Comparison of ENCODE assay signal across 8 cellular contexts in genomic region chr13:46052314-46053161, GRCh38. TPM values are rescaled to one million over a fixed set of nuclear protein-coding genes. Genes with fewer than 3 reads are reported as not detected.
DNase-seq lines count a peak whose midpoint lies in the region; ATAC-seq and TF ChIP-seq lines count a peak whose summit lies in the region.

Gene ZC3H13 (minus strand): TSS chr13:46052746. CDS start chr13:46045507, 7,239 bp downstream.

- H3K27me3 ChIP-seq in AG04450 (ENCODE audit: control insufficient read depth, insufficient read depth, low read length) (no peaks in the 10 kb centered on the region), breast epithelium (no peaks in the 10 kb centered on the region), iPS-20b (ENCODE audit: insufficient read depth, low read length) (no peaks in the 10 kb centered on the region)

- peaks cover 0 to 5% of the 10 kb centered on the region in 2 donors for H3K4me1 ChIP-seq in breast epithelium
- H3K4me1 ChIP-seq in iPS-20b (ENCODE audit: insufficient read depth, low read length) = peaks cover 8% of the 10 kb centered on the region

- no peaks in the 10 kb centered on the region for H3K36me3 ChIP-seq in breast epithelium
- H3K36me3 ChIP-seq in iPS-20b (ENCODE audit: insufficient read depth, low read depth, low read length) = no peaks in the 10 kb centered on the region

- CTCF ChIA-PET in AG04450 (lab: Charles Lee) = interaction anchor here (0.6 to 1.6 kb wide), 5 partner anchors 10 to 221 kb away, joined by 3 to 5 read pairs (median 3); no protein-coding TSS in a partner anchor

- ATAC-seq in GM18870 (IDR thresholded peaks at IDR 0.05; ENCODE audit: unreplicated experiment) (peak; percentile 98), HG03135 (IDR thresholded peaks at IDR 0.05; ENCODE audit: unreplicated experiment) (peak; percentile 99)

- intact Hi-C loops in breast epithelium (cut with DNase I; ENCODE audit: low total_unique reads) = no loop called here

- POLR2A ChIA-PET in AG04450 (lab: Yijun Ruan, JAX) = interaction anchor here (0.6 to 0.8 kb wide), 5 partner anchors 12 to 553 kb away, joined by 3 to 4 read pairs (median 3); no protein-coding TSS in a partner anchor

- H3K4me3 ChIP-seq in AG04450 (ENCODE audit: low read depth, low read length) (peak within 1 kb of the TSS; percentile 94), breast epithelium (peak within 1 kb of the TSS; percentile 79 to 91 (median 85)), iPS-20b (ENCODE audit: low read length) (peak within 1 kb of the TSS; percentile 93), skin epidermis (peak within 1 kb of the TSS; percentile 71 to 97 (median 82))

- H3K9ac ChIP-seq in iPS-20b (ENCODE audit: low read depth, low read length) = peak within 1 kb of the TSS; percentile 88

- H3K27ac ChIP-seq in AG04450 (ENCODE audit: low read depth, low read length) (peak within 1 kb of the TSS; percentile 83), VCaP (peak within 1 kb of the TSS; percentile 89), breast epithelium (peak within 1 kb of the TSS; percentile 93 to 97), iPS-20b (ENCODE audit: low read length) (peak within 1 kb of the TSS; percentile 26), skin epidermis (peak within 1 kb of the TSS; percentile 80 to 97 (median 93))

- TF ChIP-seq CTCF in AG04450 (IDR thresholded peaks at IDR 0.05; ENCODE audit: low read depth, low read length) (peak; percentile 50), VCaP (conservative IDR thresholded peaks at IDR 0.05) (peak; percentile 39), breast epithelium (IDR thresholded peaks at IDR 0.05) (peak in 2 of 3 donors; percentile 53 to 68)

- H3K9me3 ChIP-seq in AG04450 (ENCODE audit: control insufficient read depth, insufficient read depth, low read length) = peaks cover 2% of the 10 kb centered on the region; the same call in 1 of the 2 replicates
- H3K9me3 ChIP-seq in breast epithelium = no peaks in the 10 kb centered on the region
- H3K9me3 ChIP-seq in iPS-20b (ENCODE audit: insufficient read depth, low read depth, low read length) = no peaks in the 10 kb centered on the region

- no peak for TF ChIP-seq POLR2A in breast epithelium (IDR thresholded peaks at IDR 0.05)

- peak; percentile 88 for DNase-seq in AG04450 (ENCODE audit: low read depth, low spot score)
- DNase-seq in NCI-H2196 treated with DMSO at 0.1 percent for 48 hours (lab: John Stamatoyannopoulos, UW; ENCODE audit: unreplicated experiment) = peak; percentile 71
- DNase-seq in breast epithelium (ENCODE audit: low spot score in 2 of 2) = peak; percentile 91 to 93

RNA-seq across cellular contexts. Expression of gene ZC3H13, which starts in this region (rescaled TPM):
- polyA plus RNA-seq in AG04450 (2011; rRNA removed) = 10.6 and 14.0 TPM in 2 replicates
- 10.8 and 18.2 TPM in 2 replicates for polyA minus RNA-seq in AG04450 (2011; rRNA and poly(A)+ RNA removed)
- total RNA-seq in breast epithelium = 10 to 100 TPM; 31.0 to 40.6 (median 38.9) TPM

Comparison
In these comparisons a context has a peak if more than half of its experiments do, and no peak if none do; other contexts are left out.
1. Peak in every context shown above with its lines: DNase-seq, ATAC-seq, H3K4me3 ChIP-seq and H3K27ac ChIP-seq.
2. H3K27ac ChIP-seq: peak in every context shown above with its lines; median percentile 95 in breast epithelium; 93 in skin epidermis; 89 in VCaP; 83 in AG04450; 26 in iPS-20b.